In the genomic region with DNA sequence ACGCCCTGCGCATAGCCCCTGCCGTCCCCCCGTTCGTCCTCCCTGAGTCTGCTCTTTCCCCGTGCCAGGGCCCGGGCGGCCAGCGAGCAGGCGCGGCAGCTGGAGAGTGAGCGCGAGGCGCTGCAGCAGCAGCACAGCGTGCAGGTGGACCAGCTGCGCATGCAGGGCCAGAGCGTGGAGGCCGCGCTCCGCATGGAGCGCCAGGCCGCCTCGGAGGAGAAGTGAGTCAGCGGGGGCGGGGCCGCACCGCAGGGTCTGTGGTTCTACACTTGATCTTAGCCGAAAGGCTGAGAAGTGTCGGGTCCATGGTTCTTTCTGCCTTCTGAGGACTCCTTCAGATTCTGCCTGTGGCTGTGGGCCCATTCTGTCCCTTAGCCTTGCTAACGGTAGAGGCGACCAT, we compare ENCODE assay signal across 19 cellular contexts. TPM values are rescaled to one million over a fixed set of nuclear protein-coding genes. Genes with fewer than 3 reads are reported as not detected.
"Had no signal": no experiment of that assay in that cellular context is flagged by ENCODE, and none has a peak within 500 bp of the region (broad histone marks: within the 10 kb centered on the region; RNA-seq: fewer than 3 reads in every experiment).

No MANE protein-coding gene starts in this region.

RNA-seq across cellular contexts. Expression of a gene that starts 24.6 kb away (rescaled TPM):
- total RNA-seq: natural killer cell, occipital lobe, osteocyte, pancreas, posterior vena cava, pulmonary artery endothelial cell, right atrium auricular region, sciatic nerve, smooth muscle cell, stomach, subcutaneous adipose tissue, temporal lobe, thoracic aorta, thyroid gland, tibial nerve, upper lobe of left lung, ureter, vagina had no signal
- polyA plus RNA-seq: neural cell, pancreas, smooth muscle cell, stomach had no signal

RNA-seq across cellular contexts. Expression of a gene that starts 58.7 kb away (rescaled TPM):
- total RNA-seq: natural killer cell, occipital lobe, osteocyte, pancreas, posterior vena cava, pulmonary artery endothelial cell, right atrium auricular region, sciatic nerve, smooth muscle cell, stomach, subcutaneous adipose tissue, temporal lobe, thoracic aorta, thyroid gland, tibial nerve, upper lobe of left lung, ureter, vagina had no signal
- polyA plus RNA-seq: neural cell, pancreas, smooth muscle cell, stomach had no signal
